ENCODE assay signal across 8 cellular contexts in the genomic region with DNA sequence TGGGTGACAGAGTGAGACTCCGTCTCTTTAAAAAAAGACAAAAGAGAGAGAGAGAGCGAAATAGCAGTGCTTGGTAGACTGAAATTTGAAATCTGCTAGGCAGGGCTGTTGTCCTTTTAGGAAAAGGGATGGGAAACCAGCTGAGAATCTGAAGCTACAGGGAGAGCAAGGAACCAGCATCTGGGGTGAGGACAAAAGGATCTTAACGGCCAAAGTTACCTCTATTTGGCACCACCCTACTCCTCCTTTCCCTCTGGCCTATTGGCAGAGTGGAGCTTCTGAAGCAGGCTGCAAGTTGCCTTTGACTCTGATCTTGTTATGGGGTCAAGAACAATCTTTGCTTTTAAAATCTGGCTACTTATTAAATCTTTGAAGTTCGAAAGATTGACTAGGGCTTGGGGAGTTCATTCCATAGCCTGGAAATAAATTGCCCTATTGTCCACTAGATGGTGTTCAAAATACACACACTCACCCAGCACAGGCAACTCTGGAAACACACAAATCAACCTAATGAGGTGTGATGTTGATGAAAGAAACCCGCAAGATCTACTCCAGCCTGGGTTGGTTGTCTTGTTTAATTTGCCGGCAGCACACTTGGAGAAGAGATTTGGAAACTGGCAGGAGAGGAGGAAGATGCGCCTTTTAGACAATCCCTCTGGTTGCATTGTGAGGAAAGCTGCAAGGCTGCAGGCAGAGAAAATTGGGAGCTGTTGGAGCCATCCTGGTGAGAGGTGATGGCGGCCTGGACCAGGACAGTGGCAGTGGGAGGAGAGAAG. TPM values are rescaled to one million over a fixed set of nuclear protein-coding genes. Genes with fewer than 3 reads are reported as not detected.
DNase-seq lines count a peak whose midpoint lies in the region; TF ChIP-seq lines count a peak whose summit lies in the region.

No MANE protein-coding gene starts in this region.

- peak; percentile 80 for TF ChIP-seq RAD21 in SK-N-SH (IDR thresholded peaks at IDR 0.05; ENCODE audit: low read length)

- TF ChIP-seq EP300 in SK-N-SH (IDR thresholded peaks at IDR 0.05; ENCODE audit: borderline replicate concordance in 1 of 2, low read depth in 1 of 2, low read length in 1 of 2): no peak

- H3F3A ChIP-seq in SK-N-SH (replicated peaks; ENCODE audit: insufficient read depth) (no peaks in the 10 kb centered on the region), neural progenitor cell (ENCODE audit: low read depth) (no peaks in the 10 kb centered on the region)

- H3K4me3 Mint-ChIP-seq in neural progenitor cell (no peak overlapping the region), endothelial cell (ENCODE audit: unreplicated experiment) (no peak overlapping the region)
- no peak overlapping the region for H3K4me3 Mint-ChIP-seq in T-helper 2 cell treated with Interferon-gamma antibody and Interleukin-4, amounts not matched to agents 5 μg/mL and 100 μg/mL, for 36 hours

- H3K27me3 Mint-ChIP-seq in neural progenitor cell (ENCODE audit: insufficient read depth, low read depth): peaks cover 8% of the 10 kb centered on the region
- H3K27me3 Mint-ChIP-seq in T-helper 2 cell treated with Interferon-gamma antibody and Interleukin-4, amounts not matched to agents 5 μg/mL and 100 μg/mL, for 36 hours (ENCODE audit: low read depth): peaks cover 11% of the 10 kb centered on the region
- peaks cover 2% of the 10 kb centered on the region for H3K27me3 Mint-ChIP-seq in endothelial cell (ENCODE audit: unreplicated experiment)

- H3K4me1 ChIP-seq in SK-N-SH (ENCODE audit: control insufficient read depth in 1 of 2, insufficient read depth in 2 of 2, low read depth in 1 of 2, low read length in 1 of 2): peaks cover 0 to 6% of the 10 kb centered on the region in 2 experiments; a peak in 2 of 4 replicates
- peaks cover 0 to 4% (median 0%) of the 10 kb centered on the region in 3 donors for H3K4me1 ChIP-seq in esophagus squamous epithelium
- H3K4me1 ChIP-seq in neural progenitor cell: peaks cover 17% of the 10 kb centered on the region

- H3K4me1 Mint-ChIP-seq in neural progenitor cell (peaks cover 18% of the 10 kb centered on the region), endothelial cell (ENCODE audit: unreplicated experiment) (peaks cover 2% of the 10 kb centered on the region)
- peaks cover 10% of the 10 kb centered on the region for H3K4me1 Mint-ChIP-seq in T-helper 2 cell treated with Interferon-gamma antibody and Interleukin-4, amounts not matched to agents 5 μg/mL and 100 μg/mL, for 36 hours (ENCODE audit: low read depth)

- H3K27me3 ChIP-seq in SK-N-SH (ENCODE audit: insufficient read depth) (no peaks in the 10 kb centered on the region), esophagus squamous epithelium (no peaks in the 10 kb centered on the region), neural progenitor cell (no peaks in the 10 kb centered on the region)

- intact Hi-C loops in esophagus squamous epithelium (cut with DNase I): no loop called here

- no peak for DNase-seq in AG04449 (ENCODE audit: low read depth, low spot score)
- DNase-seq in GM03348 (ENCODE audit: low spot score): peak; percentile 59
- DNase-seq in M059J (ENCODE audit: low read depth): peak; percentile 59
- peak; percentile 64 for DNase-seq in SK-N-SH
- no peak for DNase-seq in esophagus squamous epithelium (lab: John Stamatoyannopoulos, UW)
- DNase-seq in neural progenitor cell (ENCODE audit: low spot score): peak; percentile 56
- DNase-seq in T-helper 2 cell treated with Interferon-gamma antibody and Interleukin-4, amounts not matched to agents 5 μg/mL and 100 μg/mL, for 36 hours (ENCODE audit: low spot score): no peak
- DNase-seq in endothelial cell (ENCODE audit: low spot score): no peak

- H3K9me3 Mint-ChIP-seq in neural progenitor cell (no peaks in the 10 kb centered on the region), endothelial cell (ENCODE audit: unreplicated experiment) (no peaks in the 10 kb centered on the region)
- H3K9me3 Mint-ChIP-seq in T-helper 2 cell treated with Interferon-gamma antibody and Interleukin-4, amounts not matched to agents 5 μg/mL and 100 μg/mL, for 36 hours: no peaks in the 10 kb centered on the region

- no peak overlapping the region for H2AFZ ChIP-seq in SK-N-SH (ENCODE audit: low read depth)
- H2AFZ ChIP-seq in neural progenitor cell (replicated peaks): peak overlapping the region; percentile 79

- POLR2A ChIA-PET in AG04449 (lab: Yijun Ruan, JAX) (no interaction called here), SK-N-SH (lab: Yijun Ruan, JAX) (no interaction called here)

- no peaks in the 10 kb centered on the region for H3K9me2 ChIP-seq in SK-N-SH

- H3K79me2 ChIP-seq in SK-N-SH (ENCODE audit: insufficient read depth): no peaks in the 10 kb centered on the region
- no peaks in the 10 kb centered on the region for H3K79me2 ChIP-seq in neural progenitor cell (ENCODE audit: low read depth)

- H3K9me3 ChIP-seq in SK-N-SH: no peaks in the 10 kb centered on the region
- H3K9me3 ChIP-seq in esophagus squamous epithelium: no peaks in the 10 kb centered on the region
- no peaks in the 10 kb centered on the region for H3K9me3 ChIP-seq in neural progenitor cell (ENCODE audit: low read depth)

- H3K27ac ChIP-seq in SK-N-SH (ENCODE audit: low read depth in 2 of 2, low read length in 1 of 2) (no peak overlapping the region), esophagus squamous epithelium (no peak overlapping the region), neural progenitor cell (no peak overlapping the region)

- no peaks in the 10 kb centered on the region for H3K36me3 Mint-ChIP-seq in neural progenitor cell
- H3K36me3 Mint-ChIP-seq in T-helper 2 cell treated with Interferon-gamma antibody and Interleukin-4, amounts not matched to agents 5 μg/mL and 100 μg/mL, for 36 hours (ENCODE audit: low read depth): no peaks in the 10 kb centered on the region
- no peaks in the 10 kb centered on the region for H3K36me3 Mint-ChIP-seq in endothelial cell (ENCODE audit: low read depth, unreplicated experiment)

- no peak overlapping the region for H3K9ac ChIP-seq in SK-N-SH
- no peak overlapping the region for H3K9ac ChIP-seq in neural progenitor cell

- H3K36me3 ChIP-seq in SK-N-SH (replicated peaks in 1 of 2; ENCODE audit: control insufficient read depth in 1 of 2, insufficient read depth in 2 of 2, low read length in 1 of 2): no peaks in the 10 kb centered on the region
- H3K36me3 ChIP-seq in esophagus squamous epithelium: no peaks in the 10 kb centered on the region
- no peaks in the 10 kb centered on the region for H3K36me3 ChIP-seq in neural progenitor cell

- no peak overlapping the region for H3K4me3 ChIP-seq in AG04449 (ENCODE audit: low read depth, low read length)
- no peak overlapping the region; a peak in 1 of 4 replicates for H3K4me3 ChIP-seq in SK-N-SH (ENCODE audit: low read depth in 2 of 2, low read length in 1 of 2)
- H3K4me3 ChIP-seq in esophagus squamous epithelium: no peak overlapping the region
- H3K4me3 ChIP-seq in neural progenitor cell: no peak overlapping the region

- H4K20me1 ChIP-seq in SK-N-SH (ENCODE audit: insufficient read depth): no peaks in the 10 kb centered on the region
- H4K20me1 ChIP-seq in neural progenitor cell (ENCODE audit: low read depth): no peaks in the 10 kb centered on the region

- no peak for TF ChIP-seq POLR2A in esophagus squamous epithelium (IDR thresholded peaks at IDR 0.05)

- CTCF ChIA-PET in AG04449 (lab: Yijun Ruan, JAX) (interaction anchor here (0.7 to 11.2 kb wide), 7 partner anchors 8 to 120 kb away, joined by 3 to 116 read pairs (median 4); a partner anchor contains a TSS), SK-N-SH (lab: Yijun Ruan, JAX) (interaction anchor here (0.6 to 10.5 kb wide), 41 partner anchors 8 to 1016 kb away, joined by 3 to 82 read pairs (median 4); a partner anchor contains a TSS)

- H3K27ac Mint-ChIP-seq in neural progenitor cell (no peak overlapping the region), endothelial cell (ENCODE audit: unreplicated experiment) (no peak overlapping the region)
- H3K27ac Mint-ChIP-seq in T-helper 2 cell treated with Interferon-gamma antibody and Interleukin-4, amounts not matched to agents 5 μg/mL and 100 μg/mL, for 36 hours: no peak overlapping the region

- H3K4me2 ChIP-seq in SK-N-SH (no peak overlapping the region), neural progenitor cell (peak overlapping the region; percentile 21)

- 49% methylated on average over 8 of the region's 8 CpGs for WGBS in SK-N-SH (ENCODE audit: low lambda C conversion rate)
- WGBS in esophagus squamous epithelium, 2 donors: 44 to 48% methylated on average over 8 of the region's 8 CpGs

- peak; percentile 30 for TF ChIP-seq CTCF in AG04449 (IDR thresholded peaks at IDR 0.05; ENCODE audit: insufficient read depth, low read length, missing control alignments)
- peak; percentile 60 for TF ChIP-seq CTCF in SK-N-SH (IDR thresholded peaks at IDR 0.05)
- peak; percentile 41 to 73 (median 54) for TF ChIP-seq CTCF in esophagus squamous epithelium (IDR thresholded peaks at IDR 0.05)
- TF ChIP-seq CTCF in neural progenitor cell (IDR thresholded peaks at IDR 0.05): peak; percentile 61
- no peak for TF ChIP-seq CTCF in endothelial cell (IDR thresholded peaks at IDR 0.05; ENCODE audit: unreplicated experiment)

TF ChIP-seq in SK-N-SH, 30 proteins besides CTCF, POLR2A, EP300 and RAD21 (continues in another document):
- TF ChIP-seq TAF1 (IDR thresholded peaks at IDR 0.05; ENCODE audit: borderline replicate concordance, low read depth, low read length): no peak
- peak; percentile 43; the same call in 1 of the 2 replicates for TF ChIP-seq SMC3 (IDR thresholded peaks at IDR 0.05; ENCODE audit: low read depth, low read length)
- TF ChIP-seq, protein P1, sequence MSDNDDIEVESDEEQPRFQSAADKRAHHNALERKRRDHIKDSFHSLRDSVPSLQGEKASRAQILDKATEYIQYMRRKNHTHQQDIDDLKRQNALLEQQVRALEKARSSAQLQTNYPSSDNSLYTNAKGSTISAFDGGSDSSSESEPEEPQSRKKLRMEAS (IDR thresholded peaks at IDR 0.05; ENCODE audit: low read depth): no peak
- no peak for TF ChIP-seq RFX5 (IDR thresholded peaks at IDR 0.05; ENCODE audit: low read length)
- TF ChIP-seq, protein P2, sequence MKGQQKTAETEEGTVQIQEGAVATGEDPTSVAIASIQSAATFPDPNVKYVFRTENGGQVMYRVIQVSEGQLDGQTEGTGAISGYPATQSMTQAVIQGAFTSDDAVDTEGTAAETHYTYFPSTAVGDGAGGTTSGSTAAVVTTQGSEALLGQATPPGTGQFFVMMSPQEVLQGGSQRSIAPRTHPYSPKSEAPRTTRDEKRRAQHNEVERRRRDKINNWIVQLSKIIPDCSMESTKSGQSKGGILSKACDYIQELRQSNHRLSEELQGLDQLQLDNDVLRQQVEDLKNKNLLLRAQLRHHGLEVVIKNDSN (IDR thresholded peaks at IDR 0.05; ENCODE audit: borderline replicate concordance, low read depth): no peak
- no peak for TF ChIP-seq NFIC (IDR thresholded peaks at IDR 0.05; ENCODE audit: borderline replicate concordance)

RNA-seq across cellular contexts. Expression of a gene that starts 16.5 kb away (rescaled TPM):
- total RNA-seq in M059J (2014; rRNA removed; shearing (Covaris generic)): 230 and 254 TPM in 2 replicates
- 187 and 239 TPM in 2 replicates for polyA plus RNA-seq in SK-N-SH (2012; rRNA removed)
- 134 and 183 TPM in 2 replicates for polyA plus RNA-seq in SK-N-SH (2012; cell fraction: cytosol; rRNA removed)
- polyA plus RNA-seq in SK-N-SH (2012; cell fraction: nucleus; rRNA removed): 167 and 228 TPM in 2 replicates
- total RNA-seq in esophagus squamous epithelium: 100 to 1,000 TPM in 1 of 4 donors, 10 to 100 TPM in 3; 56.1 to 119 (median 85.0) TPM
- 237 and 345 TPM in 2 replicates for total RNA-seq in neural progenitor cell (ENCODE audit: low replicate concordance)
- 131 TPM for total RNA-seq in endothelial cell (ENCODE audit: unreplicated experiment)

Comparison
In these comparisons a context has a peak if more than half of its experiments do, and no peak if none do; other contexts are left out.
1. DNase-seq: peak in GM03348 (single experiment), M059J (single experiment), SK-N-SH (single experiment) and neural progenitor cell (single experiment); none in AG04449 (single experiment), esophagus squamous epithelium (single experiment), T-helper 2 cell treated with Interferon-gamma antibody and Interleukin-4, amounts not matched to agents 5 μg/mL and 100 μg/mL, for 36 hours (single experiment) and endothelial cell (single experiment).